ENCODE assay signal across 9 cellular contexts in the genomic region with DNA sequence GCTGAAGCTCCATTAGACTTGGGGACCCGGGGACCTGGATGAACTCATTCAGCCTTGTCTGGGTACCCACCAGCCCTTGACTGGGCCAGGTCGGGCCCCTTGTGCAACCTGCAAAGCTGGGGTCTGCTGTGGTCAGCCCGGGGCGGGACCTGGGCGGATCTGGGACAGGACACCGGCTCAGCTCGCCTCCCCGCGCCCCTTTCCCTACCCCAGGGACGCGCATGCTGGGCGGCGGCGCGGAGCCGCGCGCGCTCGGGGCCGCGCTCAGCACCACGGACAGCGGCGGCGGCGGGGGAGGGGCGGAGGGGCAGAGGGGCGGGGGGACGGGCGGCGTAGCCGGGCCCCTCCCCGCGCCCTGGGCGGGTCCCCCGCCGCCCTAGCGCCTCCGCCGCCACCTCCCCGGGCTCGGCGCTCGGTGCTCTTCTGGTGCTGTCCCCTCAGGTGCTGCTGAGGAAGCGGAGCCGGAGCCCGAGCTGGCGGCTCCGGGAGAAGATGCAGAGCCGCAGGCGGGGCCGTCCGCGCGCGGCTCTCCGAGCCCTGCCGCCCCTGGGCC. TPM values are rescaled to one million over a fixed set of nuclear protein-coding genes. Genes with fewer than 3 reads are reported as not detected.
A peak's percentile ranks its signal among the peaks of the same experiment; 100 is the strongest.
DNase-seq lines count a peak whose midpoint lies in the region; ATAC-seq and TF ChIP-seq lines count a peak whose summit lies in the region.
"Had no signal": no experiment of that assay in that cellular context is flagged by ENCODE, and none has a peak within 500 bp of the region (broad histone marks: within the 10 kb centered on the region; RNA-seq: fewer than 3 reads in every experiment).

No MANE protein-coding gene starts in this region.

- H3K18ac ChIP-seq in H9 (ENCODE audit: insufficient read length, low read depth, low read length), result no peak overlapping the region

- no peaks in the 10 kb centered on the region for H4K20me1 ChIP-seq in H9 (ENCODE audit: control insufficient read depth, insufficient read depth, insufficient read length)

- TF ChIP-seq CTCF in 22Rv1 (IDR thresholded peaks at IDR 0.05) (no peak), H9 (conservative IDR thresholded peaks at IDR 0.05) (no peak), astrocyte of the spinal cord (IDR thresholded peaks at IDR 0.05; ENCODE audit: low read depth, low read length) (no peak)

- H3K79me2 ChIP-seq in H9 (ENCODE audit: insufficient read depth, low read length), result no peaks in the 10 kb centered on the region

- no peak overlapping the region for H2AK5ac ChIP-seq in H9 (ENCODE audit: insufficient read length, low read length)

- H2BK12ac ChIP-seq in H9 (ENCODE audit: insufficient read length, low read depth, low read length), result no peak overlapping the region

- H3K9ac ChIP-seq in H9 (ENCODE audit: extremely low read depth, insufficient read length, low read length), result no peak overlapping the region

- no peak overlapping the region for H2BK15ac ChIP-seq in H9 (ENCODE audit: low read depth, low read length)

- no peaks in the 10 kb centered on the region for H3K9me3 ChIP-seq in H9 (ENCODE audit: control insufficient read depth, low read depth, low read length)

- no peak overlapping the region for H2BK20ac ChIP-seq in H9 (ENCODE audit: low read depth, low read length, poor library complexity, severe bottlenecking)

- DNase-seq in H9 (peak; percentile 69), astrocyte of the spinal cord (ENCODE audit: low read depth, low spot score) (no peak), iPS-NIHi7 (ENCODE audit: extremely low spot score) (peak; percentile 95), NCI-H2196 treated with DMSO at 0.1 percent for 48 hours (lab: John Stamatoyannopoulos, UW; ENCODE audit: unreplicated experiment) (no peak)
- DNase-seq: effector CD8-positive, alpha-beta T cell had no signal

- no peaks in the 10 kb centered on the region; the same call in 1 of the 2 replicates for H3K27me3 ChIP-seq in H9 (ENCODE audit: insufficient read depth, low read length)

- no peaks in the 10 kb centered on the region for H3K4me1 ChIP-seq in H9 (ENCODE audit: insufficient read depth, low read length)

- 0 out of 5 replicates have a peak overlapping the region, but pooled peaks of 1 of the 2 experiments have one; percentile 68 for H3K4me3 Mint-ChIP-seq in H9
- no peak overlapping the region for H3K4me3 Mint-ChIP-seq in activated T-helper 17 cell treated with anti-CD3 and anti-CD28 coated beads, Interleukin-2, amount 50 U/mL, for 72 hours

- no peak overlapping the region for H2BK5ac ChIP-seq in H9 (ENCODE audit: insufficient read length, low read length)

- H3K23ac ChIP-seq in H9 (ENCODE audit: insufficient read length, low read depth, low read length), result no peak overlapping the region

- no peak overlapping the region for H3T11ph ChIP-seq in H9 (ENCODE audit: low read length)

- no CpG with 5 or more reads among the region's 59 CpGs for WGBS in H9 (ENCODE audit: extremely low coverage, insufficient read length, low lambda C conversion rate)

- no peak overlapping the region for H4K5ac ChIP-seq in H9 (ENCODE audit: insufficient read length, low read depth, low read length)

- peaks cover 5% of the 10 kb centered on the region for H3K27me3 Mint-ChIP-seq in H9 (ENCODE audit: low read depth)
- no peaks in the 10 kb centered on the region for H3K27me3 Mint-ChIP-seq in activated T-helper 17 cell treated with anti-CD3 and anti-CD28 coated beads, Interleukin-2, amount 50 U/mL, for 72 hours

- H3K9me3 Mint-ChIP-seq in H9, result no peaks in the 10 kb centered on the region; a peak in 1 of 5 replicates
- no peaks in the 10 kb centered on the region for H3K9me3 Mint-ChIP-seq in activated T-helper 17 cell treated with anti-CD3 and anti-CD28 coated beads, Interleukin-2, amount 50 U/mL, for 72 hours

- H3K79me1 ChIP-seq in H9 (ENCODE audit: insufficient read depth, low read depth, low read length, poor library complexity, severe bottlenecking), result no peaks in the 10 kb centered on the region

- no peak overlapping the region for H3K4ac ChIP-seq in H9 (ENCODE audit: low read depth, low read length)

- H3K23me2 ChIP-seq in H9 (ENCODE audit: insufficient read length, low read depth, low read length, poor library complexity, severe bottlenecking), result peaks cover 3% of the 10 kb centered on the region

- peak overlapping the region; percentile 48 for H3K4me3 ChIP-seq in astrocyte of the spinal cord (ENCODE audit: low read depth, low read length)

- in situ Hi-C loops in astrocyte of the spinal cord (cut with HindIII; ENCODE audit: low sequenced_read_pairs), result no loop called here

- H3K27ac ChIP-seq in 22Rv1 (peak overlapping the region; percentile 48), H9 (ENCODE audit: insufficient read length, low read depth, low read length) (no peak overlapping the region)

- no peak overlapping the region for H3K14ac ChIP-seq in H9 (ENCODE audit: insufficient read depth, low read length)

- H3K4me1 Mint-ChIP-seq in H9, result peaks cover 2 to 6% of the 10 kb centered on the region in 2 experiments; a peak in 3 of 4 replicates
- H3K4me1 Mint-ChIP-seq in activated T-helper 17 cell treated with anti-CD3 and anti-CD28 coated beads, Interleukin-2, amount 50 U/mL, for 72 hours, result peaks cover 8% of the 10 kb centered on the region

- H3K4me2 ChIP-seq in H9 (ENCODE audit: insufficient read depth, insufficient read length, low read length), result no peak overlapping the region

- H4K8ac ChIP-seq in H9 (replicated peaks; ENCODE audit: insufficient read length, low read depth, low read length), result no peak overlapping the region

- no peak overlapping the region for H2AFZ ChIP-seq in H9 (ENCODE audit: low read length)

- ATAC-seq in HG02571 (IDR thresholded peaks at IDR 0.05; ENCODE audit: unreplicated experiment) (no peak), HG02763 (IDR thresholded peaks at IDR 0.05; ENCODE audit: unreplicated experiment) (no peak)
- ATAC-seq in activated T-helper 17 cell treated with anti-CD3 and anti-CD28 coated beads, Interleukin-2, amount 50 U/mL, for 72 hours (replicated peaks), result no peak

- no peak overlapping the region for H2BK120ac ChIP-seq in H9 (ENCODE audit: low read depth, low read length, poor library complexity, severe bottlenecking)

- no peak overlapping the region for H3K56ac ChIP-seq in H9 (ENCODE audit: insufficient read length, low read depth, low read length)

- H3K27ac Mint-ChIP-seq in H9, result no peak overlapping the region
- no peak overlapping the region for H3K27ac Mint-ChIP-seq in activated T-helper 17 cell treated with anti-CD3 and anti-CD28 coated beads, Interleukin-2, amount 50 U/mL, for 72 hours

- no peak overlapping the region for H4K91ac ChIP-seq in H9 (ENCODE audit: insufficient read length, low read depth, low read length)

- H3K36me3 Mint-ChIP-seq in H9 (ENCODE audit: insufficient read depth in 1 of 3, low read depth in 3 of 3), result peaks cover 12 to 48% (median 39%) of the 10 kb centered on the region in 3 experiments
- peaks cover 66% of the 10 kb centered on the region for H3K36me3 Mint-ChIP-seq in activated T-helper 17 cell treated with anti-CD3 and anti-CD28 coated beads, Interleukin-2, amount 50 U/mL, for 72 hours (ENCODE audit: low read depth)

RNA-seq across cellular contexts. Expression of gene ACD, which starts 7.4 kb away (rescaled TPM):
- total RNA-seq in H9 (2021), result 34.1 and 38.2 TPM in 2 replicates
- 10 to 100 TPM; 37.5 to 63.4 TPM for total RNA-seq in activated T-helper 17 cell treated with anti-CD3 and anti-CD28 coated beads, Interleukin-2, amount 50 U/mL, for 72 hours

RNA-seq across cellular contexts. Expression of gene CARMIL2, which starts 7.7 kb away (rescaled TPM):
- 57.7 and 58.5 TPM in 2 replicates for total RNA-seq in H9 (2021)
- total RNA-seq in activated T-helper 17 cell treated with anti-CD3 and anti-CD28 coated beads, Interleukin-2, amount 50 U/mL, for 72 hours, result 100 to 1,000 TPM; 134 to 169 TPM

RNA-seq across cellular contexts. Expression of gene PARD6A, which starts 8.1 kb away (rescaled TPM):
- total RNA-seq in H9 (2021), result 10.8 and 11.2 TPM in 2 replicates
- total RNA-seq in activated T-helper 17 cell treated with anti-CD3 and anti-CD28 coated beads, Interleukin-2, amount 50 U/mL, for 72 hours, result 10 to 100 TPM; 10.7 to 16.5 TPM

RNA-seq across cellular contexts. Expression of gene ENKD1, which starts 13.9 kb away (rescaled TPM):
- total RNA-seq in H9 (2021), result 7.9 and 9.5 TPM in 2 replicates
- 1 to 10 TPM; 9.1 to 9.4 TPM for total RNA-seq in activated T-helper 17 cell treated with anti-CD3 and anti-CD28 coated beads, Interleukin-2, amount 50 U/mL, for 72 hours

RNA-seq across cellular contexts. Expression of gene C16orf86, which starts 14.0 kb away (rescaled TPM):
- total RNA-seq in H9 (2021), result 0.75 and 1.5 TPM in 2 replicates
- 1 to 10 TPM; 1.5 to 1.8 TPM for total RNA-seq in activated T-helper 17 cell treated with anti-CD3 and anti-CD28 coated beads, Interleukin-2, amount 50 U/mL, for 72 hours

Comparison
In these comparisons a context has a peak if more than half of its experiments do, and no peak if none do; other contexts are left out.
1. DNase-seq: peak in H9 (single experiment) and iPS-NIHi7 (single experiment); none in astrocyte of the spinal cord (single experiment) and NCI-H2196 treated with DMSO at 0.1 percent for 48 hours (single experiment).